1 cellular context compared by ENCODE assay signal in the genomic region with DNA sequence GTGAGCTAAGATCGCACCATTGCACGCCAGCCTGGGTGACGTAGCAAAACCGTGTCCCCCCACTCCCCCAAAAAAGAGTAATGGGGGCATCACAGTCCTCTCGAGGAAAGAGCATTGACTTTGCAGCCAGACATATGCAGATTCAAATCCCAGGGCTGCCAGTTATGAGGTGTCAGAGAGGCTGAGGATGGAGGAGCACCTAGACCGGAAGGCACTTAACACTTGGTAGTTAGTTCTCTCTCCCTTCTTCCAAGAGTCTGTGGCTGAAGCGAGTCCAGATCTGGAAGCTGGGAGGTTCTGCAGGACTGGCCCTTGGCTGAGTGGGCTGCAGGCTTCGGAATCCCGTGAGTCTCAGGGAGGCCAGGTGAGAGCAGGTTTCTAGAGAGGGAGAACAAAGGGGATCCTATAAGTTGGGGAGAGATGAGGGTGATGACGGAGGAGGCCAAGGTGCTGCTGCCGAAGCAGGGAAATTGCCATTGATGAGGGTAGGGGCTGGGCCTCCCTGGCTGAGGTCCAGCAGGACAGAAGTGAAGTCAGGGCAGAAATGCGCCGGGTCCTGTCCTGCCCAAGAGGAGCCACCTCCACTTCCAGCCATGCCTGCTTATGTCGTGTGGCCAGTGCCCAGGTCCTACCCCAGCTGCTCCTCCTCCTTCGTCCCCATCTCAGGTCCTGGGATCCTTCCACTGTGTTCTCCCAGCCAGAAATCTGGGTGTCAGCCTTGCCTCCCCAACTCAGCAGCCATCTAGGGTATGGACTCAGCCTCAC.
TF ChIP-seq lines count a peak whose summit lies in the region.

No MANE protein-coding gene starts in this region.

TF ChIP-seq in K562, 482 proteins besides CTCF, POLR2A, EP300 and RAD21 (continued from another document):
- TF ChIP-seq MBD1 (CRISPR knock-in tag; IDR thresholded peaks at IDR 0.05) (no peak), FOXA3 (CRISPR knock-in tag; conservative IDR thresholded peaks at IDR 0.05 in 1 of 2, IDR thresholded peaks at IDR 0.05 in 1 of 2) (0 out of 4 replicates have a peak, but pooled peaks of 1 of the 2 experiments have one; percentile 0), GTF2F1 (IDR thresholded peaks at IDR 0.05; ENCODE audit: low read depth, low read length) (no peak), ZKSCAN3 (CRISPR knock-in tag; IDR thresholded peaks at IDR 0.05) (no peak), NR2F6 (CRISPR knock-in tag; IDR thresholded peaks at IDR 0.05) (no peak), KAT7 (CRISPR knock-in tag; IDR thresholded peaks at IDR 0.05; ENCODE audit: borderline replicate concordance) (no peak), TSC22D4 (tag; IDR thresholded peaks at IDR 0.05) (no peak), CBFA2T3 (IDR thresholded peaks at IDR 0.05) (no peak), FOXA1 (IDR thresholded peaks at IDR 0.05; ENCODE audit: borderline replicate concordance) (no peak), NBN (IDR thresholded peaks at IDR 0.05; ENCODE audit: low read depth) (no peak), POLR2B (IDR thresholded peaks at IDR 0.05; ENCODE audit: low read depth, partially characterized antibody) (no peak), SIN3A (IDR thresholded peaks at IDR 0.05; ENCODE audit: borderline replicate concordance in 2 of 2, control insufficient read depth in 1 of 2, low read depth in 2 of 2, low read length in 2 of 2) (no peak), NFIC (IDR thresholded peaks at IDR 0.05) (0 out of 2 replicates have a peak, but pooled peaks have one; percentile 24), RUNX1 (IDR thresholded peaks at IDR 0.05; ENCODE audit: low read depth) (no peak)
- TF ChIP-seq, protein P1, sequence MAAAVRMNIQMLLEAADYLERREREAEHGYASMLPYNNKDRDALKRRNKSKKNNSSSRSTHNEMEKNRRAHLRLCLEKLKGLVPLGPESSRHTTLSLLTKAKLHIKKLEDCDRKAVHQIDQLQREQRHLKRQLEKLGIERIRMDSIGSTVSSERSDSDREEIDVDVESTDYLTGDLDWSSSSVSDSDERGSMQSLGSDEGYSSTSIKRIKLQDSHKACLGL (CRISPR knock-in tag; IDR thresholded peaks at IDR 0.05; ENCODE audit: borderline replicate concordance, poor library complexity, severe bottlenecking), result no peak
- TF ChIP-seq, protein P2, sequence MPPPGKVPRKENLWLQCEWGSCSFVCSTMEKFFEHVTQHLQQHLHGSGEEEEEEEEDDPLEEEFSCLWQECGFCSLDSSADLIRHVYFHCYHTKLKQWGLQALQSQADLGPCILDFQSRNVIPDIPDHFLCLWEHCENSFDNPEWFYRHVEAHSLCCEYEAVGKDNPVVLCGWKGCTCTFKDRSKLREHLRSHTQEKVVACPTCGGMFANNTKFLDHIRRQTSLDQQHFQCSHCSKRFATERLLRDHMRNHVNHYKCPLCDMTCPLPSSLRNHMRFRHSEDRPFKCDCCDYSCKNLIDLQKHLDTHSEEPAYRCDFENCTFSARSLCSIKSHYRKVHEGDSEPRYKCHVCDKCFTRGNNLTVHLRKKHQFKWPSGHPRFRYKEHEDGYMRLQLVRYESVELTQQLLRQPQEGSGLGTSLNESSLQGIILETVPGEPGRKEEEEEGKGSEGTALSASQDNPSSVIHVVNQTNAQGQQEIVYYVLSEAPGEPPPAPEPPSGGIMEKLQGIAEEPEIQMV (tag; conservative IDR thresholded peaks at IDR 0.05; ENCODE audit: low read depth), result no peak
